ENCODE assay signal across 8 cellular contexts in genomic region chr2:159118115-159118858, GRCh38.
DNase-seq lines count a peak whose midpoint lies in the region; ATAC-seq, FAIRE-seq and TF ChIP-seq lines count a peak whose summit lies in the region.

No MANE protein-coding gene starts in this region.

- no peaks in the 10 kb centered on the region for H3K27me3 Mint-ChIP-seq in type B pancreatic cell

- H3K36me3 ChIP-seq in pancreas = no peaks in the 10 kb centered on the region

- peaks cover 32% of the 10 kb centered on the region for H3K36me3 Mint-ChIP-seq in type B pancreatic cell

- no peak overlapping the region for H3K4me3 ChIP-seq in pancreas

- H3K4me3 Mint-ChIP-seq in type B pancreatic cell = peak overlapping the region; percentile 41

- FAIRE-seq in pancreas (lab: Jason Lieb, UNC) = no peak

- 33 to 34% methylated on average over 11 of the region's 11 CpGs for WGBS in pancreas, 2 donors

- H3K9me3 ChIP-seq in pancreas = no peaks in the 10 kb centered on the region

- peaks cover 3% of the 10 kb centered on the region for H3K9me3 Mint-ChIP-seq in type B pancreatic cell

- ATAC-seq in GM21786 (IDR thresholded peaks at IDR 0.05; ENCODE audit: unreplicated experiment) (peak; percentile 96), pancreas (peak; percentile 92 to 98 (median 96))

- intact Hi-C loops in pancreas (cut with DNase I) = loop anchor here in 2 of 3 donors (5.0 to 10.0 kb wide), 3 partner anchors 73 to 216 kb away; no protein-coding TSS in a partner anchor

- TF ChIP-seq CTCF in pancreas (IDR thresholded peaks at IDR 0.05) (peak; percentile 72 to 90 (median 86)), type B pancreatic cell (conservative IDR thresholded peaks at IDR 0.05) (peak; percentile 97)

- H3K27ac Mint-ChIP-seq in type B pancreatic cell = peak overlapping the region; percentile 86

- no peaks in the 10 kb centered on the region for H3K4me1 ChIP-seq in pancreas

- H3K27me3 ChIP-seq in pancreas = no peaks in the 10 kb centered on the region

- H3K27ac ChIP-seq in pancreas = no peak overlapping the region

- H3K4me1 Mint-ChIP-seq in type B pancreatic cell (ENCODE audit: unreplicated experiment) = peaks cover 34% of the 10 kb centered on the region

- DNase-seq in ELR (ENCODE audit: low read depth) (peak; percentile 81), LHCN-M2 (ENCODE audit: low read depth) (peak; percentile 78), SIG-M5 (lab: John Stamatoyannopoulos, UW) (peak; percentile 19), germinal center (ENCODE audit: low spot score) (peak; percentile 35), pancreas (peak; percentile 62 to 93 (median 82)), type B pancreatic cell (ENCODE audit: extremely low spot score, unreplicated experiment) (peak; percentile 88)
- DNase-seq in activated T-helper 9 cell treated with anti-CD3 and anti-CD28 coated beads, Interleukin-2, amount 50 U/mL, for 16 hours (ENCODE audit: low read depth) = peak; percentile 57

Comparison
In these comparisons a context has a peak if more than half of its experiments do, and no peak if none do; other contexts are left out.
1. DNase-seq: peak in every context shown above with its lines; median percentile 88 in type B pancreatic cell; 82 in pancreas; 81 in ELR; 78 in LHCN-M2; 57 in activated T-helper 9 cell treated with anti-CD3 and anti-CD28 coated beads, Interleukin-2, amount 50 U/mL, for 16 hours; 35 in germinal center; 19 in SIG-M5.